8 cellular contexts compared by ENCODE assay signal in the genomic region with DNA sequence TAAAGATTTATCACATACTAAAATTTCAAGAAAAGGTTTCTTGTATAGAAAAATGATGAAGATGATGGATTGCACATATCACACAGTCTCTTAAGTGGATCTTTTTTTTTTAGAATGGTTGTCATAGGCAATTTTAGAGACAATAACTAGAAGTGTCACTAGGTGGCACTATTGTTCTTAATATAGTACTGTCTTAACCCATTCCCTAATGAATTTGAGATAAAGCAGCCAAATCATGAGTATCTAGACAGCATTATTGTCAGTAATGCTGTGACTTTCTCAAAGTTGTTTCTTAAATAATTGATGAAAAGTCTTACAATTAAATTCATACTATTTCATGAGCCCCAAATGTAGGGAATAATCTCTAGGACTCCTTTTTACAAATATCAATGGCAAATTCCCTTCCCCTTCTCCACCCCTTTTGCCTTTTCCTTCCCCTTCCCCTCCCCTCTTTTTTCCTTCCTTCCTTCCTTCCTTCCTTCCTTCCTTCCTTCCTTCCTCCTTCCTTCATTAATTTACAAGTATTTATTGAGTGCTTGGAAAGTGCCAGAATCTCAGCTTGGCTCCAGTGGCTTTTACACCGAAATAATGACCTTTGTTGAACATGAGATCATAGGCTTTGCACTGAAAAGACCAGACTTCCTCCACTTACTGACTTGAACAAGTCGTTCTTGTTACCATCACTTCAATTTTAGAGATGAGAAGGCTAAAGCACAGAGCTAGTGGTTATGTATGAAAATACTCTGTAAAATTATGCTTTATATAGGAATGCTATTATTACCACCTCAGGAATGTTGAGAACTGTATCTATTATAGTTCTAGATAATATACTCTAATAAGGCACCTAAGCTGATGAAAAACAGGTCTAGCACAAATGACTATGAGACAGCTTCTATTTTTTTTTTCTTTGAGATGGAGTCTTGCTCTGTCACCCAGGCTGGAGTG. TPM values are rescaled to one million over a fixed set of nuclear protein-coding genes. Genes with fewer than 3 reads are reported as not detected.
DNase-seq lines count a peak whose midpoint lies in the region; ATAC-seq and TF ChIP-seq lines count a peak whose summit lies in the region.

No MANE protein-coding gene starts in this region.

- POLR2A ChIA-PET in BJ (lab: Charles Lee), result interaction anchor here (0.5 to 1.2 kb wide), 2 partner anchors 166 to 490 kb away, joined by 5 to 23 read pairs; no protein-coding TSS in a partner anchor

- TF ChIP-seq CTCF in BJ (IDR thresholded peaks at IDR 0.05; ENCODE audit: insufficient read depth, low read depth, low read length) (peak; percentile 31; the same call in 1 of the 2 replicates), SU-DHL-6 (IDR thresholded peaks at IDR 0.05; ENCODE audit: insufficient read depth, low read length, poor library complexity, severe bottlenecking) (peak; percentile 44), fibroblast of mammary gland (conservative IDR thresholded peaks at IDR 0.05; ENCODE audit: control insufficient read depth, insufficient read depth, low read depth, low read length) (peak; percentile 54), neural cell (IDR thresholded peaks at IDR 0.05; ENCODE audit: poor library complexity, severe bottlenecking) (peak; percentile 93)

- no peaks in the 10 kb centered on the region for H4K20me1 ChIP-seq in SU-DHL-6 (ENCODE audit: low read depth, low read length)
- H4K20me1 ChIP-seq in neural cell (ENCODE audit: insufficient read depth), result no peaks in the 10 kb centered on the region

- no peak for TF ChIP-seq EP300 in neural cell (conservative IDR thresholded peaks at IDR 0.05; ENCODE audit: poor library complexity, severe bottlenecking)

- CTCF ChIA-PET in BJ (lab: Yijun Ruan, JAX), result interaction anchor here (0.6 to 8.6 kb wide), 21 partner anchors 8 to 714 kb away, joined by 3 to 82 read pairs (median 5); no protein-coding TSS in a partner anchor

- no peaks in the 10 kb centered on the region for H3K79me2 ChIP-seq in SU-DHL-6 (ENCODE audit: insufficient read depth, low read length)
- no peaks in the 10 kb centered on the region for H3K79me2 ChIP-seq in neural cell (replicated peaks; ENCODE audit: insufficient read depth, low read length)

- peak; percentile 60 for DNase-seq in BJ (ENCODE audit: low read depth)
- peak; percentile 55 to 90 (median 88) for DNase-seq in NCI-H1417 (lab: John Stamatoyannopoulos, UW)
- DNase-seq in fibroblast of mammary gland (ENCODE audit: low read depth), result peak; percentile 87
- DNase-seq in D341Med (ENCODE audit: low spot score), result no peak

- H3K4me3 ChIP-seq in BJ (ENCODE audit: low read depth, low read length) (no peak overlapping the region), SU-DHL-6 (ENCODE audit: insufficient read depth, low read length, poor library complexity, severe bottlenecking) (no peak overlapping the region), fibroblast of mammary gland (ENCODE audit: control insufficient read depth, low read depth, low read length) (no peak overlapping the region), neural cell (ENCODE audit: low read length) (no peak overlapping the region)

- H3K36me3 ChIP-seq in BJ (ENCODE audit: control insufficient read depth, insufficient read depth, low read length) (peaks cover 1% of the 10 kb centered on the region; the same call in 1 of the 2 replicates), SU-DHL-6 (ENCODE audit: low read length) (peaks cover 5% of the 10 kb centered on the region; the same call in 1 of the 2 replicates), neural cell (ENCODE audit: insufficient read depth, low read length) (no peaks in the 10 kb centered on the region)

- H3F3A ChIP-seq in SU-DHL-6 (ENCODE audit: insufficient read depth) (peaks cover 9% of the 10 kb centered on the region; the same call in 1 of the 2 replicates), neural cell (ENCODE audit: insufficient read depth, low read length, poor library complexity, severe bottlenecking) (no peaks in the 10 kb centered on the region)

- H3K27ac ChIP-seq in SU-DHL-6 (ENCODE audit: low read depth, low read length) (no peak overlapping the region), neural cell (ENCODE audit: low read length) (no peak overlapping the region)

- H3K4me2 ChIP-seq in SU-DHL-6 (ENCODE audit: low read depth, low read length, poor library complexity, severe bottlenecking) (no peak overlapping the region), neural cell (ENCODE audit: low read length) (no peak overlapping the region)

- peak; percentile 92 for TF ChIP-seq RAD21 in neural cell (conservative IDR thresholded peaks at IDR 0.05)

- H3K9me3 ChIP-seq in SU-DHL-6 (ENCODE audit: insufficient read depth, low read length) (no peaks in the 10 kb centered on the region), neural cell (ENCODE audit: low read length) (no peaks in the 10 kb centered on the region)

- H3K9me2 ChIP-seq in SU-DHL-6 (replicated peaks; ENCODE audit: insufficient read depth, low read length) (no peaks in the 10 kb centered on the region), neural cell (ENCODE audit: insufficient read depth, low read length) (no peaks in the 10 kb centered on the region)

- H3K27me3 ChIP-seq in BJ (ENCODE audit: control insufficient read depth, insufficient read depth, low read length) (no peaks in the 10 kb centered on the region), SU-DHL-6 (ENCODE audit: low read length) (no peaks in the 10 kb centered on the region), neural cell (ENCODE audit: insufficient read depth, low read depth, low read length) (no peaks in the 10 kb centered on the region)

- H3K9ac ChIP-seq in SU-DHL-6 (ENCODE audit: low read length) (no peak overlapping the region), neural cell (ENCODE audit: low read length) (no peak overlapping the region)

- peak; percentile 59 for ATAC-seq in GM19035 (IDR thresholded peaks at IDR 0.05; ENCODE audit: unreplicated experiment)
- no peak for ATAC-seq in HG02763 (IDR thresholded peaks at IDR 0.05; ENCODE audit: unreplicated experiment)

- H2AFZ ChIP-seq in SU-DHL-6 (ENCODE audit: low read depth, low read length, severe bottlenecking) (no peak overlapping the region), neural cell (ENCODE audit: low read depth, low read length) (no peak overlapping the region)

TF ChIP-seq in neural cell, 6 proteins besides CTCF, POLR2A, EP300 and RAD21:
- TF ChIP-seq POLR2AphosphoS5 (IDR thresholded peaks at IDR 0.05) (no peak), SMC3 (conservative IDR thresholded peaks at IDR 0.05; ENCODE audit: poor library complexity) (peak; percentile 94)

RNA-seq across cellular contexts. Expression of a gene that starts 19.8 kb away (rescaled TPM):
- polyA plus RNA-seq in BJ (2011; rRNA removed) (778 and 1,016 TPM in 2 replicates), neural cell (384 and 409 TPM in 2 replicates)
- polyA minus RNA-seq in BJ (2011; rRNA and poly(A)+ RNA removed), result 204 and 327 TPM in 2 replicates
- polyA minus RNA-seq in neural cell, result 167 and 182 TPM in 2 replicates

RNA-seq across cellular contexts. Expression of a gene that starts 34.1 kb away (rescaled TPM):
- polyA plus RNA-seq in BJ (2011; rRNA removed) (579 and 1,077 TPM in 2 replicates), neural cell (57.9 and 62.7 TPM in 2 replicates)
- polyA minus RNA-seq in BJ (2011; rRNA and poly(A)+ RNA removed), result 231 and 424 TPM in 2 replicates
- polyA minus RNA-seq in neural cell, result 25.1 and 36.0 TPM in 2 replicates

Comparison
In these comparisons a context has a peak if more than half of its experiments do, and no peak if none do; other contexts are left out.
1. CTCF ChIP-seq: peak in every context shown above with its lines; median percentile 93 in neural cell; 54 in fibroblast of mammary gland; 44 in SU-DHL-6; 31 in BJ.